ENCODE assay signal across 19 cellular contexts in genomic region chr13:76216729-76217128, GRCh38.
"Had no signal": no experiment of that assay in that cellular context is flagged by ENCODE, and none has a peak within 500 bp of the region (broad histone marks: within the 10 kb centered on the region; RNA-seq: fewer than 3 reads in every experiment).

No MANE protein-coding gene starts in this region.

- H3K9ac ChIP-seq: parathyroid adenoma had no signal

- H3K4me1 ChIP-seq: lower lobe of right lung, parathyroid adenoma, thyroid gland had no signal

- H3K4me3 Mint-ChIP-seq: activated CD4-positive, alpha-beta T cell treated with anti-CD3 and anti-CD28 coated beads, Interleukin-2, amount 10 ng/mL, durations not matched to agents 24 days and 14 days; activated CD8-positive, alpha-beta T cell treated with anti-CD3 and anti-CD28 coated beads for 36 hours; activated naive CD4-positive, alpha-beta T cell treated with anti-CD3 and anti-CD28 coated beads for 36 hours; activated naive CD8-positive, alpha-beta T cell treated with anti-CD3 and anti-CD28 coated beads, Interleukin-2, amount 50 U/mL, for 24 hours; nephron had no signal

- H3K4me1 Mint-ChIP-seq: activated CD4-positive, alpha-beta T cell treated with anti-CD3 and anti-CD28 coated beads, Interleukin-2, amount 10 ng/mL, durations not matched to agents 24 days and 14 days; activated naive CD8-positive, alpha-beta T cell treated with anti-CD3 and anti-CD28 coated beads, Interleukin-2, amount 50 U/mL, for 24 hours; nephron had no signal

- H3K9me3 Mint-ChIP-seq: activated CD4-positive, alpha-beta T cell treated with anti-CD3 and anti-CD28 coated beads, Interleukin-2, amount 10 ng/mL, durations not matched to agents 24 days and 14 days; activated CD8-positive, alpha-beta T cell treated with anti-CD3 and anti-CD28 coated beads for 36 hours; activated naive CD4-positive, alpha-beta T cell treated with anti-CD3 and anti-CD28 coated beads for 36 hours; activated naive CD8-positive, alpha-beta T cell treated with anti-CD3 and anti-CD28 coated beads, Interleukin-2, amount 50 U/mL, for 24 hours; nephron had no signal

- H3K27me3 Mint-ChIP-seq: activated CD4-positive, alpha-beta T cell treated with anti-CD3 and anti-CD28 coated beads, Interleukin-2, amount 10 ng/mL, durations not matched to agents 24 days and 14 days; activated CD8-positive, alpha-beta T cell treated with anti-CD3 and anti-CD28 coated beads for 36 hours; activated naive CD8-positive, alpha-beta T cell treated with anti-CD3 and anti-CD28 coated beads, Interleukin-2, amount 50 U/mL, for 24 hours had no signal

- H3K4me3 ChIP-seq: cardiac muscle cell, lower lobe of right lung, thyroid gland had no signal

- H2AFZ ChIP-seq: parathyroid adenoma had no signal

- DNase-seq: activated CD4-positive, alpha-beta T cell treated with anti-CD3 and anti-CD28 coated beads, Interleukin-2, amount 10 ng/mL, durations not matched to agents 24 days and 14 days; activated CD8-positive, alpha-beta T cell treated with anti-CD3 and anti-CD28 coated beads for 36 hours; activated naive CD4-positive, alpha-beta T cell treated with anti-CD3 and anti-CD28 coated beads for 36 hours; activated naive CD8-positive, alpha-beta T cell treated with anti-CD3 and anti-CD28 coated beads, Interleukin-2, amount 50 U/mL, for 24 hours; activated T-cell treated with anti-CD3 and anti-CD28 coated beads, Interleukin-2, amount 50 U/mL, for 1 hour; aorta; dermis blood vessel endothelial cell; left cardiac atrium; lower lobe of right lung; stimulated activated CD4-positive, alpha-beta T cell treated with anti-CD3 and anti-CD28 coated beads, Interleukin-12 subunit alpha, Interleukin-12 subunit beta, amount 100 ng/mL, for 4 hours; stimulated activated CD4-positive, alpha-beta T cell treated with anti-CD3 and anti-CD28 coated beads, Interleukin-1b, Interleukin-23, amount 100 ng/mL, for 48 hours; stimulated activated CD8-positive, alpha-beta memory T cell treated with anti-CD3 and anti-CD28 coated beads, Interleukin-4, amount 100 ng/mL, for 48 hours; stimulated activated naive CD4-positive, alpha-beta T cell; T-helper 1 cell; thyroid gland had no signal

- H3K27ac ChIP-seq: cardiac muscle cell, epithelial cell of prostate, lower lobe of right lung, parathyroid adenoma, thyroid gland had no signal

- H3K27me3 ChIP-seq: cardiac muscle cell, thyroid gland had no signal

- H3K9me3 ChIP-seq: lower lobe of right lung, thyroid gland had no signal

- H3K36me3 ChIP-seq: cardiac muscle cell, lower lobe of right lung, thyroid gland had no signal

- H3K27ac Mint-ChIP-seq: activated CD4-positive, alpha-beta T cell treated with anti-CD3 and anti-CD28 coated beads, Interleukin-2, amount 10 ng/mL, durations not matched to agents 24 days and 14 days; activated CD8-positive, alpha-beta T cell treated with anti-CD3 and anti-CD28 coated beads for 36 hours; activated naive CD4-positive, alpha-beta T cell treated with anti-CD3 and anti-CD28 coated beads for 36 hours; activated naive CD8-positive, alpha-beta T cell treated with anti-CD3 and anti-CD28 coated beads, Interleukin-2, amount 50 U/mL, for 24 hours; nephron had no signal

- H3K79me2 ChIP-seq: parathyroid adenoma had no signal
